In genomic region chr3:11717301-11717700, GRCh38 we compare ENCODE assay signal across 9 cellular contexts.
DNase-seq lines count a peak whose midpoint lies in the region; ATAC-seq, FAIRE-seq and TF ChIP-seq lines count a peak whose summit lies in the region.
"Had no signal": no experiment of that assay in that cellular context is flagged by ENCODE, and none has a peak within 500 bp of the region (broad histone marks: within the 10 kb centered on the region; RNA-seq: fewer than 3 reads in every experiment).

No MANE protein-coding gene starts in this region.

- H3K27me3 ChIP-seq in hepatocyte (no peaks in the 10 kb centered on the region), subcutaneous abdominal adipose tissue (ENCODE audit: control insufficient read depth in 5 of 5, insufficient read depth in 4 of 5, low read length in 5 of 5) (no peaks in the 10 kb centered on the region)

- DNase-seq in H54 (ENCODE audit: insufficient read length, low spot score) (peak; percentile 24), WTC11 (ENCODE audit: low spot score) (no peak), hepatocyte (ENCODE audit: low spot score) (no peak), HUDEP-2 (lab: John Stamatoyannopoulos, UW; ENCODE audit: unreplicated experiment in 76 of 76) (no peak), left lobe of liver (ENCODE audit: low spot score) (no peak), CD1c-positive myeloid dendritic cell (ENCODE audit: extremely low spot score) (no peak), GM12891 (ENCODE audit: insufficient read length, low spot score) (no peak)
- DNase-seq: activated CD8-positive, alpha-beta T cell treated with anti-CD3 and anti-CD28 coated beads for 36 hours had no signal

- peak overlapping the region; percentile 76 for H3K4me2 ChIP-seq in hepatocyte

- H3K27ac ChIP-seq in hepatocyte (peak overlapping the region; percentile 92), subcutaneous abdominal adipose tissue (ENCODE audit: low read depth, low read length) (peak overlapping the region; percentile 90)

- H3K4me1 Mint-ChIP-seq in WTC11 = peaks cover 45% of the 10 kb centered on the region

- H3K4me3 Mint-ChIP-seq in WTC11 = peak overlapping the region; percentile 2; the same call in 1 of the 2 replicates

- CTCF ChIA-PET in WTC11 (lab: Charles Lee) = interaction anchor here (0.6 kb wide), 1 partner anchor 448 kb away, joined by 3 read pairs; no protein-coding TSS in a partner anchor

- peak overlapping the region in 1 of 5 donors; percentile 48 for H3K9ac ChIP-seq in subcutaneous abdominal adipose tissue (ENCODE audit: low read length in 5 of 5)

- peaks cover 57% of the 10 kb centered on the region for H3K79me2 ChIP-seq in hepatocyte

- H3K27me3 Mint-ChIP-seq in WTC11 (ENCODE audit: low read depth) = peaks cover 18% of the 10 kb centered on the region

- H3K36me3 Mint-ChIP-seq in WTC11 = no peaks in the 10 kb centered on the region

- 43% methylated on average over 6 of the region's 6 CpGs for WGBS in hepatocyte (ENCODE audit: low lambda C conversion rate, missing lambda C conversion rate)

- peaks cover 17% of the 10 kb centered on the region for H4K20me1 ChIP-seq in hepatocyte (ENCODE audit: insufficient read depth, poor library complexity, severe bottlenecking)

- TF ChIP-seq CTCF in WTC11 (IDR thresholded peaks at IDR 0.05) (no peak), hepatocyte (IDR thresholded peaks at IDR 0.05; ENCODE audit: poor library complexity) (no peak)

- H3K4me3 ChIP-seq in hepatocyte (peak overlapping the region; percentile 89), subcutaneous abdominal adipose tissue (ENCODE audit: low read depth in 1 of 5, low read length in 5 of 5) (peak overlapping the region in 1 of 5 donors; percentile 86)

- TF ChIP-seq POLR2A in H54 (IDR thresholded peaks at IDR 0.05; ENCODE audit: low read depth, low read length) (no peak), GM12891 (IDR thresholded peaks at IDR 0.05; ENCODE audit: low read depth, low read length) (no peak)

- H3K9me3 Mint-ChIP-seq in WTC11 = no peaks in the 10 kb centered on the region
- H3K9me3 Mint-ChIP-seq: activated CD8-positive, alpha-beta T cell treated with anti-CD3 and anti-CD28 coated beads for 36 hours had no signal

- H3K36me3 ChIP-seq in hepatocyte (replicated peaks; ENCODE audit: insufficient read depth, low read depth) (no peaks in the 10 kb centered on the region), subcutaneous abdominal adipose tissue (ENCODE audit: control insufficient read depth in 5 of 5, insufficient read depth in 5 of 5, low read length in 5 of 5) (no peaks in the 10 kb centered on the region)

- no peak overlapping the region for H3K27ac Mint-ChIP-seq in WTC11

- H3K9me2 ChIP-seq in hepatocyte (replicated peaks; ENCODE audit: insufficient read depth) = no peaks in the 10 kb centered on the region

- ATAC-seq in WTC11 = no peak
- no peak for ATAC-seq in left lobe of liver
- ATAC-seq: activated CD8-positive, alpha-beta T cell treated with anti-CD3 and anti-CD28 coated beads for 36 hours had no signal

- H3K9me3 ChIP-seq in hepatocyte (ENCODE audit: low read depth) = no peaks in the 10 kb centered on the region
- no peaks in the 10 kb centered on the region for H3K9me3 ChIP-seq in subcutaneous abdominal adipose tissue (ENCODE audit: control insufficient read depth in 5 of 5, low read length in 5 of 5)

- H3K4me1 ChIP-seq in hepatocyte (ENCODE audit: insufficient read depth) = peaks cover 15% of the 10 kb centered on the region
- H3K4me1 ChIP-seq in subcutaneous abdominal adipose tissue (ENCODE audit: control insufficient read depth in 5 of 5, insufficient read depth in 5 of 5, low read length in 5 of 5) = peaks cover 7 to 45% (median 34%) of the 10 kb centered on the region in 5 donors

- H2AFZ ChIP-seq in hepatocyte = no peak overlapping the region

- POLR2A ChIA-PET in WTC11 (lab: Charles Lee) = no interaction called here

- FAIRE-seq in H54 (lab: Jason Lieb, UNC) (no peak), GM12891 (lab: Jason Lieb, UNC) (no peak)

TF ChIP-seq in WTC11, 78 proteins besides CTCF, POLR2A, EP300 and RAD21 (continues in another document):
- TF ChIP-seq CDX4 (CRISPR knock-in tag; IDR thresholded peaks at IDR 0.05; ENCODE audit: borderline replicate concordance) = no peak
- TF ChIP-seq ZNF232 (CRISPR knock-in tag; IDR thresholded peaks at IDR 0.05) = no peak
- no peak for TF ChIP-seq CREM (CRISPR knock-in tag; IDR thresholded peaks at IDR 0.05)
- TF ChIP-seq ZNF121 (CRISPR knock-in tag; IDR thresholded peaks at IDR 0.05) = no peak
- no peak for TF ChIP-seq KAT7 (CRISPR knock-in tag; IDR thresholded peaks at IDR 0.05; ENCODE audit: borderline replicate concordance)
- TF ChIP-seq PRRX2 (CRISPR knock-in tag; IDR thresholded peaks at IDR 0.05) = no peak
- TF ChIP-seq ZBTB21 (CRISPR knock-in tag; IDR thresholded peaks at IDR 0.05; ENCODE audit: borderline replicate concordance) = no peak
- no peak for TF ChIP-seq E2F5 (CRISPR knock-in tag; IDR thresholded peaks at IDR 0.05)
- no peak for TF ChIP-seq IRF2 (CRISPR knock-in tag; IDR thresholded peaks at IDR 0.05; ENCODE audit: borderline replicate concordance, low read depth)
- TF ChIP-seq SMAD4 (CRISPR knock-in tag; IDR thresholded peaks at IDR 0.05) = no peak
- TF ChIP-seq NR1H2 (CRISPR knock-in tag; IDR thresholded peaks at IDR 0.05) = no peak
- TF ChIP-seq FOXK1 (CRISPR knock-in tag; IDR thresholded peaks at IDR 0.05) = no peak
- TF ChIP-seq ZMAT4 (CRISPR knock-in tag; IDR thresholded peaks at IDR 0.05) = no peak
- TF ChIP-seq RELA (CRISPR knock-in tag; IDR thresholded peaks at IDR 0.05; ENCODE audit: borderline replicate concordance) = no peak
- no peak for TF ChIP-seq ZNF263 (CRISPR knock-in tag; IDR thresholded peaks at IDR 0.05; ENCODE audit: low read depth)

TF ChIP-seq in GM12891, 5 proteins besides CTCF, POLR2A, EP300 and RAD21:
- TF ChIP-seq SPI1 (IDR thresholded peaks at IDR 0.05; ENCODE audit: low read depth, low read length) = no peak
- TF ChIP-seq POLR2AphosphoS5 (IDR thresholded peaks at IDR 0.05; ENCODE audit: low read depth, low read length) = no peak
- TF ChIP-seq POU2F2 (IDR thresholded peaks at IDR 0.05; ENCODE audit: low read depth, low read length) = no peak
- TF ChIP-seq TAF1 (IDR thresholded peaks at IDR 0.05; ENCODE audit: low read depth, low read length) = no peak
- TF ChIP-seq PAX5 (IDR thresholded peaks at IDR 0.05; ENCODE audit: insufficient read depth, low read length, severe bottlenecking) = no peak
